ENCODE assay signal across 8 cellular contexts in the genomic region with DNA sequence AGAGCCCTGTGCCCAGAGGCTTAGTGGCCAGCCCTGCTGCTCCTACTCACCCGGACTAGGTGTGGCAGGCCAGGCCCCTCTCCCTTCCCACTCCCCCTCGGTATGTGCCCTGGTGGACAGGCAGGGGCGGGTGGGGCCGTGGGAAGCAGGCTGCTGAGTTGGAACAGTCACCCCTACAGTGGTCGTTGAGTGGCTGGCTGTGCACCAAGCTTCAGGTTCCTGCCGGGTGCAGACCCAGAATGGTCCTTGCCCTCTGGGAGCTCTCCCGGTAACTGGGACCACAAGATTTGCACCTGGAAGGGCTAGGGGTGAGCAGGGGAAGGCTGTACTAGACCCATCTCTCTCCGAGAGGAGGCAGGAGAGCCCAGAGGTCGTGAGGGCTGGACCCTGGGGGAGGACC.
DNase-seq lines count a peak whose midpoint lies in the region; ATAC-seq and TF ChIP-seq lines count a peak whose summit lies in the region.

No MANE protein-coding gene starts in this region.

- no peaks in the 10 kb centered on the region for H3K27me3 ChIP-seq in PC-3 (ENCODE audit: low read length)
- H3K27me3 ChIP-seq in layer of hippocampus (ENCODE audit: control insufficient read depth, insufficient read depth, low read length): no peaks in the 10 kb centered on the region
- H3K27me3 ChIP-seq in upper lobe of left lung: no peaks in the 10 kb centered on the region

- H3K4me3 ChIP-seq in PC-3 (ENCODE audit: low read length) (no peak overlapping the region), upper lobe of left lung (no peak overlapping the region)

- no peaks in the 10 kb centered on the region for H3K27me3 Mint-ChIP-seq in activated naive CD4-positive, alpha-beta T cell treated with anti-CD3 and anti-CD28 coated beads, Interleukin-2, amount 50 U/mL, for 24 hours

- peaks cover 48% of the 10 kb centered on the region for H3K4me1 Mint-ChIP-seq in activated naive CD4-positive, alpha-beta T cell treated with anti-CD3 and anti-CD28 coated beads, Interleukin-2, amount 50 U/mL, for 24 hours

- no peak overlapping the region for H3K27ac ChIP-seq in PC-3 (ENCODE audit: low read length)
- H3K27ac ChIP-seq in layer of hippocampus (ENCODE audit: low read depth, low read length): peak overlapping the region; percentile 49
- peak overlapping the region; percentile 80 to 92 (median 86) for H3K27ac ChIP-seq in upper lobe of left lung

- no peak for TF ChIP-seq EP300 in upper lobe of left lung (IDR thresholded peaks at IDR 0.05)

- H3K36me3 Mint-ChIP-seq in activated naive CD4-positive, alpha-beta T cell treated with anti-CD3 and anti-CD28 coated beads, Interleukin-2, amount 50 U/mL, for 24 hours: peaks cover 12% of the 10 kb centered on the region

- WGBS in upper lobe of left lung, 2 donors: 28% methylated on average over 9 of the region's 9 CpGs; no CpG with 5 or more reads in 1 of the 2 donors

- no peak overlapping the region for H2AFZ ChIP-seq in PC-3 (ENCODE audit: low read length)

- no peak for DNase-seq in activated naive CD4-positive, alpha-beta T cell treated with anti-CD3 and anti-CD28 coated beads, Interleukin-2, amount 50 U/mL, for 16 hours
- DNase-seq in PC-3 (no peak), upper lobe of left lung (no peak), OCI-M2 (lab: John Stamatoyannopoulos, UW; ENCODE audit: unreplicated experiment) (no peak), kidney tubule cell (ENCODE audit: low spot score) (no peak)

- H3K4me1 ChIP-seq in PC-3 (ENCODE audit: insufficient read depth, low read length) (0 out of 2 replicates have a peak, but pooled peaks cover 4% of the 10 kb centered on the region), upper lobe of left lung (peaks cover 71 to 94% (median 86%) of the 10 kb centered on the region in 4 donors)

- ATAC-seq in PC-3 (peak; percentile 39), upper lobe of left lung (ENCODE audit: low FRiP score in 2 of 2) (peak in 1 of 2 donors; percentile 2), HG03460 (IDR thresholded peaks at IDR 0.05; ENCODE audit: unreplicated experiment) (no peak)

- no peaks in the 10 kb centered on the region for H3K79me2 ChIP-seq in PC-3 (ENCODE audit: low read length)

- H3K9ac ChIP-seq in PC-3 (ENCODE audit: low read length): no peak overlapping the region

- no peaks in the 10 kb centered on the region for H4K20me1 ChIP-seq in PC-3 (ENCODE audit: low read length)

- no peaks in the 10 kb centered on the region for H3K9me2 ChIP-seq in PC-3 (replicated peaks; ENCODE audit: low read length)

- POLR2A ChIA-PET in PC-3 (lab: Charles Lee; ENCODE audit: unreplicated experiment): no interaction called here

- no peak overlapping the region for H3K4me2 ChIP-seq in PC-3 (ENCODE audit: low read length)

- no peaks in the 10 kb centered on the region for H3F3A ChIP-seq in PC-3 (ENCODE audit: low read length, unreplicated experiment)

- H3K36me3 ChIP-seq in PC-3 (ENCODE audit: low read depth, low read length) (peaks cover 15% of the 10 kb centered on the region; the same call in 1 of the 2 replicates), upper lobe of left lung (peaks cover 2 to 14% (median 8%) of the 10 kb centered on the region in 4 donors)

- peak overlapping the region; percentile 71 for H3K4me3 Mint-ChIP-seq in activated naive CD4-positive, alpha-beta T cell treated with anti-CD3 and anti-CD28 coated beads, Interleukin-2, amount 50 U/mL, for 24 hours

- TF ChIP-seq CTCF in PC-3 (conservative IDR thresholded peaks at IDR 0.05; ENCODE audit: low read depth, low read length) (no peak), upper lobe of left lung (IDR thresholded peaks at IDR 0.05) (no peak)

- H3K9me3 ChIP-seq in PC-3 (ENCODE audit: low read length) (no peaks in the 10 kb centered on the region), upper lobe of left lung (no peaks in the 10 kb centered on the region)

- CTCF ChIA-PET in PC-3 (lab: Charles Lee): no interaction called here

- no peak overlapping the region for H3K27ac Mint-ChIP-seq in activated naive CD4-positive, alpha-beta T cell treated with anti-CD3 and anti-CD28 coated beads, Interleukin-2, amount 50 U/mL, for 24 hours

- TF ChIP-seq POLR2A in upper lobe of left lung (IDR thresholded peaks at IDR 0.05): no peak

- no peaks in the 10 kb centered on the region for H3K9me3 Mint-ChIP-seq in activated naive CD4-positive, alpha-beta T cell treated with anti-CD3 and anti-CD28 coated beads, Interleukin-2, amount 50 U/mL, for 24 hours

- intact Hi-C loops in PC-3 (cut with micrococcal nuclease): no loop called here

- BruUV-seq in PC-3 (replicated peaks; lab: Mats Ljungman, UMichigan): no TSS peak
